ENCODE assay signal across 8 cellular contexts in the genomic region with DNA sequence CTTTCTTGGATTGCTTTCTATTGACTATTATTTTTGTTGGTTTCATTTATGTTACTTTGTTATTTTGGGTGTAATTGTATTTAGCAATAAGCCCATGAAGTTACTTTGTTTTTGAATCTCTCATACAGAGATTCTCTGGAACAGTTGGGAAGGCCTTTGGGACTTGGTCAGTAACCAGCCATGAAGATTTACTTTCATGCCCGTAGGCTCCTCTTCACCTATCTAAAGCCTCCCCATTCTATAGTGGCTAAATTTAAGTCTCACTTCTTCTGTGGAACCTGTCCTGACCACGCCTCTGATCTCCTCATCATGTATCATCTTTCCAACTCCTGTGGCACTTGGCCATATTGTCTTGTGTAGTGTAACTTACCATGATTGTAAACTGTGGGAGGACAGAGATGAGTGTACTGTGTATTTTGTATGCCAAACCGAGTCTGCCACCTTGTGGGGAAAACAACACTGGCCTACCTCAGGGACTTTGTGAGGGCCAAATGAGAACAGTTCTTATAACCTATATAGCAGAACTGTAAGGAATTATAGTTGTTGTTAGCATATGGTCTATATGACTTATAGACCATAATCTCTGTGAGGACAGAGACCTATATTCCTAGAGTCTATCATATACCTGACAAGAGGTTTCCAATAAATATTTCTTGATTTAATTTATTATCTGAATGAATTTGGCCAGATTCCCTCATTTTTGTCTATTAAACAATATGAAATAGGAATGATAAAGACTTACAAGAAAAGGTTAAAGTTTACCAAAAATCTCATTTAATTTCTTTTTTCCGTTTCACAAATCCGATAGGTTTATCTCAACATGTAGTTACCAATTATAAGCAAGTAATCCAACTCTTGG.
DNase-seq lines count a peak whose midpoint lies in the region; ATAC-seq and TF ChIP-seq lines count a peak whose summit lies in the region.

No MANE protein-coding gene starts in this region.

- H3K27me3 Mint-ChIP-seq in chondrocyte (ENCODE audit: low read depth): no peaks in the 10 kb centered on the region

- peak; percentile 65 for ATAC-seq in HG03045 (IDR thresholded peaks at IDR 0.05; ENCODE audit: unreplicated experiment)
- ATAC-seq in left lung: peak; percentile 99
- no peak for ATAC-seq in HG02623 (IDR thresholded peaks at IDR 0.05; ENCODE audit: unreplicated experiment)

- TF ChIP-seq CTCF in chondrocyte (IDR thresholded peaks at IDR 0.05) (peak; percentile 90), left lung (IDR thresholded peaks at IDR 0.05) (peak; percentile 70 to 76)

- no peaks in the 10 kb centered on the region for H3K27me3 ChIP-seq in left lung

- H3K27ac ChIP-seq in left lung: no peak overlapping the region

- H3K4me3 Mint-ChIP-seq in chondrocyte (ENCODE audit: unreplicated experiment): no peak overlapping the region

- intact Hi-C loops in left lung (cut with DNase I): no loop called here

- no peaks in the 10 kb centered on the region for H3K36me3 ChIP-seq in left lung

- H3K9me3 ChIP-seq in left lung: no peaks in the 10 kb centered on the region

- no peak overlapping the region for H3K4me3 ChIP-seq in left lung

- peaks cover 12% of the 10 kb centered on the region for H3K36me3 Mint-ChIP-seq in chondrocyte (ENCODE audit: low read depth)

- no peak overlapping the region for H3K27ac Mint-ChIP-seq in chondrocyte (ENCODE audit: unreplicated experiment)

- no peaks in the 10 kb centered on the region for H3K9me3 Mint-ChIP-seq in chondrocyte (ENCODE audit: low read depth)

- peaks cover 5% of the 10 kb centered on the region for H3K4me1 Mint-ChIP-seq in chondrocyte (ENCODE audit: low read depth)

- H3K4me1 ChIP-seq in left lung: no peaks in the 10 kb centered on the region

- DNase-seq in GM03348 (ENCODE audit: low spot score) (peak; percentile 84), NCI-H226 (peak; percentile 49), chondrocyte (ENCODE audit: low spot score) (no peak), left lung (peak in 1 of 2 donors; percentile 41)
- peak in 3 of 4 experiments; percentile 5 to 17 (median 10) for DNase-seq in activated CD4-positive, CD25-positive, alpha-beta regulatory T cell (lab: John Stamatoyannopoulos, UW)
- peak in 2 of 3 experiments; percentile 9 to 17 for DNase-seq in stimulated activated CD4-positive, alpha-beta T cell treated with anti-CD3 and anti-CD28 coated beads, TNF-alpha, amount 100 ng/mL, for 4 hours (ENCODE audit: low read depth in 3 of 3)
